28 cellular contexts compared by ENCODE assay signal in the genomic region with DNA sequence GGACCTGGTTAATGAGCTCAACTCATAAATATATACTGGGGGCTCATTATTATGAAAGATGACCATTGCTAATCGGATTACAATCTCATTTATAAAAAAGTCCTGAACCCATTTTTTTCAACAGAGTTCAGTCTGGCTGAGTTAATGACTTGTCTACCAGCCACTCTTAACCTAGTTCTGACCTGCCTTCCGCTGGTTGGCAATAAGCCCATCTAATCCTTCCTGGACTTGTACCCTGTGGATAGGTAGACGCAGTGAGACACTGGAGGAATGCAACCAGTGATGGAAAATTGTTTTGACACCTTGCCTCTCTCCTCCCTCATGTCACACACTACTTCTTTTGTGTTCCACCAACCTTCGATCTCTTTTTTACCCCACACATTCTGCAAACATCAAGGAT.
DNase-seq lines count a peak whose midpoint lies in the region; ATAC-seq and TF ChIP-seq lines count a peak whose summit lies in the region.
"Had no signal": no experiment of that assay in that cellular context is flagged by ENCODE, and none has a peak within 500 bp of the region (broad histone marks: within the 10 kb centered on the region; RNA-seq: fewer than 3 reads in every experiment).

No MANE protein-coding gene starts in this region.

- intact Hi-C loops in mammary epithelial cell (cut with micrococcal nuclease) (no loop called here), upper lobe of right lung (cut with DNase I) (no loop called here), transverse colon (cut with DNase I; ENCODE audit: low total_unique reads) (no loop called here)

- H3K36me3 Mint-ChIP-seq in CD4-positive, CD25-positive, alpha-beta regulatory T cell = peaks cover 7% of the 10 kb centered on the region
- H3K36me3 Mint-ChIP-seq in CD8-positive, alpha-beta memory T cell = peaks cover 0 to 4% (median 0%) of the 10 kb centered on the region in 3 donors
- no peaks in the 10 kb centered on the region for H3K36me3 Mint-ChIP-seq in naive thymus-derived CD8-positive, alpha-beta T cell
- peaks cover 4% of the 10 kb centered on the region in 2 donors for H3K36me3 Mint-ChIP-seq in activated T-cell treated with anti-CD3 and anti-CD28 coated beads, Interleukin-2, amount 50 U/mL, for 72 hours (ENCODE audit: insufficient read depth in 2 of 2)

- peak overlapping the region in 3 of 4 donors; percentile 4 to 29 (median 28) for H3K4me3 Mint-ChIP-seq in CD4-positive, CD25-positive, alpha-beta regulatory T cell
- H3K4me3 Mint-ChIP-seq in CD8-positive, alpha-beta memory T cell = no peak overlapping the region
- peak overlapping the region in 3 of 10 donors; percentile 0 to 14 (median 2) for H3K4me3 Mint-ChIP-seq in naive thymus-derived CD8-positive, alpha-beta T cell
- no peak overlapping the region for H3K4me3 Mint-ChIP-seq in activated T-cell treated with anti-CD3 and anti-CD28 coated beads, Interleukin-2, amount 50 U/mL, for 72 hours
- H3K4me3 Mint-ChIP-seq: activated naive CD4-positive, alpha-beta T cell treated with anti-CD3 and anti-CD28 coated beads for 36 hours had no signal

- CTCF ChIA-PET in CD8-positive, alpha-beta memory T cell (lab: Charles Lee) = no interaction called here
- CTCF ChIA-PET in mammary epithelial cell (lab: Charles Lee; ENCODE audit: low non-redundant PET) = no interaction called here

- no peak overlapping the region for H3K27ac ChIP-seq in CD4-positive, CD25-positive, alpha-beta regulatory T cell (ENCODE audit: insufficient read depth, low read length, poor library complexity, severe bottlenecking)
- H3K27ac ChIP-seq in CD8-positive, alpha-beta memory T cell (ENCODE audit: low read depth, low read length) = no peak overlapping the region
- H3K27ac ChIP-seq in mammary epithelial cell (ENCODE audit: insufficient read depth, low read depth, low read length) = no peak overlapping the region
- no peak overlapping the region for H3K27ac ChIP-seq in upper lobe of right lung
- H3K27ac ChIP-seq in transverse colon = no peak overlapping the region
- H3K27ac ChIP-seq: right atrium auricular region, spleen, stomach had no signal

- no peak for TF ChIP-seq EP300 in transverse colon (IDR thresholded peaks at IDR 0.05; ENCODE audit: low read depth)

- no peak overlapping the region for H3K4me3 ChIP-seq in CD4-positive, CD25-positive, alpha-beta regulatory T cell (ENCODE audit: low read depth, low read length)
- H3K4me3 ChIP-seq in CD8-positive, alpha-beta memory T cell (ENCODE audit: low read length) = no peak overlapping the region
- no peak overlapping the region for H3K4me3 ChIP-seq in mammary epithelial cell (replicated peaks in 1 of 3; ENCODE audit: insufficient read depth in 1 of 3, low read depth in 2 of 3, low read length in 3 of 3)
- H3K4me3 ChIP-seq in upper lobe of right lung = no peak overlapping the region
- no peak overlapping the region for H3K4me3 ChIP-seq in transverse colon
- H3K4me3 ChIP-seq: right atrium auricular region, spleen, stomach, tibial nerve had no signal

- H3K36me3 ChIP-seq in CD4-positive, CD25-positive, alpha-beta regulatory T cell (ENCODE audit: control insufficient read depth, insufficient read depth, low read length) = no peaks in the 10 kb centered on the region
- H3K36me3 ChIP-seq in CD8-positive, alpha-beta memory T cell (ENCODE audit: insufficient read depth, low read length) = no peaks in the 10 kb centered on the region
- H3K36me3 ChIP-seq in mammary epithelial cell (ENCODE audit: insufficient read depth, low read length) = no peaks in the 10 kb centered on the region
- no peaks in the 10 kb centered on the region for H3K36me3 ChIP-seq in upper lobe of right lung
- H3K36me3 ChIP-seq in transverse colon = no peaks in the 10 kb centered on the region
- H3K36me3 ChIP-seq: right atrium auricular region, spleen, stomach, tibial nerve had no signal

- peaks cover 24% of the 10 kb centered on the region for H3K4me1 ChIP-seq in CD4-positive, CD25-positive, alpha-beta regulatory T cell (ENCODE audit: control insufficient read depth, insufficient read depth, low read length, poor library complexity, severe bottlenecking)
- H3K4me1 ChIP-seq in CD8-positive, alpha-beta memory T cell (ENCODE audit: insufficient read depth, low read length) = peaks cover 47% of the 10 kb centered on the region
- H3K4me1 ChIP-seq in mammary epithelial cell (ENCODE audit: insufficient read depth, low read length) (peaks cover 22% of the 10 kb centered on the region), upper lobe of right lung (no peaks in the 10 kb centered on the region), transverse colon (peaks cover 0 to 4% (median 0%) of the 10 kb centered on the region in 4 donors)
- H3K4me1 ChIP-seq: right atrium auricular region had no signal

- no peak overlapping the region for H2AFZ ChIP-seq in mammary epithelial cell (ENCODE audit: low read depth, low read length)

- POLR2A ChIA-PET in CD8-positive, alpha-beta memory T cell (lab: Charles Lee) = no interaction called here
- POLR2A ChIA-PET in naive thymus-derived CD8-positive, alpha-beta T cell (lab: Charles Lee) = interaction anchor here (0.6 to 3.4 kb wide), 3 partner anchors 10 to 374 kb away, joined by 3 to 22 read pairs (median 4); a partner anchor contains a TSS

- H3K27ac Mint-ChIP-seq in CD4-positive, CD25-positive, alpha-beta regulatory T cell = peak overlapping the region in 2 of 3 donors; percentile 61 to 74
- H3K27ac Mint-ChIP-seq in CD8-positive, alpha-beta memory T cell = peak overlapping the region; percentile 1 to 79 (median 34)
- peak overlapping the region in 9 of 10 donors; percentile 9 to 96 (median 62) for H3K27ac Mint-ChIP-seq in naive thymus-derived CD8-positive, alpha-beta T cell
- H3K27ac Mint-ChIP-seq in activated T-cell treated with anti-CD3 and anti-CD28 coated beads, Interleukin-2, amount 50 U/mL, for 72 hours = no peak overlapping the region
- H3K27ac Mint-ChIP-seq: activated naive CD4-positive, alpha-beta T cell treated with anti-CD3 and anti-CD28 coated beads for 36 hours had no signal

- H3K9me3 ChIP-seq in CD4-positive, CD25-positive, alpha-beta regulatory T cell (ENCODE audit: control insufficient read depth in 2 of 2, low read length in 2 of 2) = no peaks in the 10 kb centered on the region
- H3K9me3 ChIP-seq in CD8-positive, alpha-beta memory T cell (ENCODE audit: low read length) = no peaks in the 10 kb centered on the region
- H3K9me3 ChIP-seq in mammary epithelial cell (replicated peaks; ENCODE audit: insufficient read depth, low read length) (no peaks in the 10 kb centered on the region), upper lobe of right lung (no peaks in the 10 kb centered on the region), transverse colon (no peaks in the 10 kb centered on the region)
- H3K9me3 ChIP-seq: right atrium auricular region, spleen, stomach, tibial nerve had no signal

- TF ChIP-seq CTCF in mammary epithelial cell (conservative IDR thresholded peaks at IDR 0.05 in 1 of 2, IDR thresholded peaks at IDR 0.05 in 1 of 2; ENCODE audit: extremely low read depth in 1 of 2, insufficient read depth in 1 of 2, low read depth in 1 of 2, low read length in 2 of 2) (no peak), upper lobe of right lung (IDR thresholded peaks at IDR 0.05) (no peak), transverse colon (IDR thresholded peaks at IDR 0.05) (no peak)

- DNase-seq in CD4-positive, CD25-positive, alpha-beta regulatory T cell = no peak
- DNase-seq in CD8-positive, alpha-beta memory T cell = no peak
- DNase-seq in mammary epithelial cell = peak; percentile 51
- no peak for DNase-seq in naive thymus-derived CD8-positive, alpha-beta T cell
- no peak for DNase-seq in NCI-H1694 (lab: John Stamatoyannopoulos, UW)
- no peak for DNase-seq in upper lobe of right lung
- DNase-seq in transverse colon = no peak
- no peak for DNase-seq in activated T-cell treated with anti-CD3 and anti-CD28 coated beads, Interleukin-2, amount 50 U/mL, for 72 hours
- DNase-seq: activated CD4-positive, alpha-beta T cell treated with anti-CD3 and anti-CD28 coated beads, Interleukin-2, amount 50 U/mL, for 1 hour; activated naive CD4-positive, alpha-beta T cell treated with anti-CD3 and anti-CD28 coated beads for 36 hours; Calu3; DMS79 treated with DMSO at 0.1 percent for 48 hours; GF-D8; hippocampal formation; IMR-90; left colon; MV-4-11; NCI-H1436 treated with DMSO at 0.1 percent for 48 hours; NCI-H2107; NCI-H446; NCI-H748 treated with DMSO at 0.1 percent for 48 hours; SHP77 treated with DMSO at 0.1 percent for 48 hours; spleen; stimulated activated CD4-positive, alpha-beta T cell treated with anti-CD3 and anti-CD28 coated beads, Interleukin-2, amount 100 ng/mL, for 24 hours; stomach; T1000 had no signal

- no peaks in the 10 kb centered on the region for H4K20me1 ChIP-seq in mammary epithelial cell (ENCODE audit: insufficient read depth, low read length)

- H3K9me3 Mint-ChIP-seq in CD4-positive, CD25-positive, alpha-beta regulatory T cell = no peaks in the 10 kb centered on the region
- no peaks in the 10 kb centered on the region for H3K9me3 Mint-ChIP-seq in CD8-positive, alpha-beta memory T cell
- H3K9me3 Mint-ChIP-seq in naive thymus-derived CD8-positive, alpha-beta T cell = peaks cover 0 to 8% (median 0%) of the 10 kb centered on the region in 9 donors
- peaks cover 4% of the 10 kb centered on the region in 2 donors for H3K9me3 Mint-ChIP-seq in activated T-cell treated with anti-CD3 and anti-CD28 coated beads, Interleukin-2, amount 50 U/mL, for 72 hours

- TF ChIP-seq POLR2A in transverse colon (IDR thresholded peaks at IDR 0.05) = no peak

- no TSS peak for BruUV-seq in mammary epithelial cell (replicated peaks; lab: Mats Ljungman, UMichigan)

- no peak for ATAC-seq in CD4-positive, CD25-positive, alpha-beta regulatory T cell (ENCODE audit: low read depth in 2 of 2)
- ATAC-seq in naive thymus-derived CD8-positive, alpha-beta T cell = no peak
- ATAC-seq in upper lobe of right lung = no peak
- no peak for ATAC-seq in activated T-cell treated with anti-CD3 and anti-CD28 coated beads, Interleukin-2, amount 50 U/mL, for 72 hours (replicated peaks in 1 of 2)
- ATAC-seq: left colon had no signal

- no peaks in the 10 kb centered on the region for H3K27me3 ChIP-seq in CD4-positive, CD25-positive, alpha-beta regulatory T cell (ENCODE audit: control insufficient read depth, insufficient read depth, low read length)
- H3K27me3 ChIP-seq in CD8-positive, alpha-beta memory T cell (ENCODE audit: insufficient read depth, low read length, poor library complexity, severe bottlenecking) = no peaks in the 10 kb centered on the region
- H3K27me3 ChIP-seq in mammary epithelial cell (ENCODE audit: insufficient read depth, low read length) (no peaks in the 10 kb centered on the region), upper lobe of right lung (no peaks in the 10 kb centered on the region), transverse colon (no peaks in the 10 kb centered on the region)
- H3K27me3 ChIP-seq: right atrium auricular region, spleen, stomach, tibial nerve had no signal

- H3K79me2 ChIP-seq in mammary epithelial cell (ENCODE audit: insufficient read depth, low read length) = no peaks in the 10 kb centered on the region

- H3K4me2 ChIP-seq in mammary epithelial cell (ENCODE audit: insufficient read depth, low read depth, low read length) = peak overlapping the region; percentile 65

- in situ Hi-C loops in mammary epithelial cell (cut with MboI; ENCODE audit: low sequenced_read_pairs in 2 of 2) = no loop called here
- in situ Hi-C loops in transverse colon (cut with MboI; ENCODE audit: low pct_ligation_motif_present in 1 of 4, low pct_unique_long_range_greater_than_20kb in 1 of 4, low sequenced_read_pairs in 3 of 4) = no loop called here

- no peaks in the 10 kb centered on the region for H3K27me3 Mint-ChIP-seq in CD4-positive, CD25-positive, alpha-beta regulatory T cell
- no peaks in the 10 kb centered on the region for H3K27me3 Mint-ChIP-seq in CD8-positive, alpha-beta memory T cell
- H3K27me3 Mint-ChIP-seq in naive thymus-derived CD8-positive, alpha-beta T cell = no peaks in the 10 kb centered on the region
- no peaks in the 10 kb centered on the region for H3K27me3 Mint-ChIP-seq in activated T-cell treated with anti-CD3 and anti-CD28 coated beads, Interleukin-2, amount 50 U/mL, for 72 hours (ENCODE audit: low read depth)

- peaks cover 4 to 59% (median 40%) of the 10 kb centered on the region in 4 donors for H3K4me1 Mint-ChIP-seq in CD4-positive, CD25-positive, alpha-beta regulatory T cell
- H3K4me1 Mint-ChIP-seq in CD8-positive, alpha-beta memory T cell = peaks cover 51 to 73% (median 61%) of the 10 kb centered on the region in 3 donors
- H3K4me1 Mint-ChIP-seq in naive thymus-derived CD8-positive, alpha-beta T cell = peaks cover 43 to 68% (median 62%) of the 10 kb centered on the region in 4 donors
- H3K4me1 Mint-ChIP-seq in activated T-cell treated with anti-CD3 and anti-CD28 coated beads, Interleukin-2, amount 50 U/mL, for 72 hours (ENCODE audit: low read depth) = peaks cover 51% of the 10 kb centered on the region

- 34% methylated on average over 4 of the region's 4 CpGs for WGBS in mammary epithelial cell (ENCODE audit: low coverage, missing lambda C conversion rate)
- 81 to 92% methylated on average over 4 of the region's 4 CpGs for WGBS in transverse colon (ENCODE audit: low coverage in 1 of 2), 2 donors

- no peak overlapping the region for H3K9ac ChIP-seq in mammary epithelial cell (ENCODE audit: insufficient read depth, low read length)

- dilution Hi-C loops in mammary epithelial cell (cut with HindIII; ENCODE audit: low sequenced_read_pairs) = no loop called here

Comparison
In these comparisons a context has a peak if more than half of its experiments do, and no peak if none do; other contexts are left out.
1. H3K4me3 Mint-ChIP-seq: peak in CD4-positive, CD25-positive, alpha-beta regulatory T cell (3 of 4); none in CD8-positive, alpha-beta memory T cell (0 of 7) and activated T-cell treated with anti-CD3 and anti-CD28 coated beads, Interleukin-2, amount 50 U/mL, for 72 hours (0 of 2).